ENCODE assay signal across 11 cellular contexts in the genomic region with DNA sequence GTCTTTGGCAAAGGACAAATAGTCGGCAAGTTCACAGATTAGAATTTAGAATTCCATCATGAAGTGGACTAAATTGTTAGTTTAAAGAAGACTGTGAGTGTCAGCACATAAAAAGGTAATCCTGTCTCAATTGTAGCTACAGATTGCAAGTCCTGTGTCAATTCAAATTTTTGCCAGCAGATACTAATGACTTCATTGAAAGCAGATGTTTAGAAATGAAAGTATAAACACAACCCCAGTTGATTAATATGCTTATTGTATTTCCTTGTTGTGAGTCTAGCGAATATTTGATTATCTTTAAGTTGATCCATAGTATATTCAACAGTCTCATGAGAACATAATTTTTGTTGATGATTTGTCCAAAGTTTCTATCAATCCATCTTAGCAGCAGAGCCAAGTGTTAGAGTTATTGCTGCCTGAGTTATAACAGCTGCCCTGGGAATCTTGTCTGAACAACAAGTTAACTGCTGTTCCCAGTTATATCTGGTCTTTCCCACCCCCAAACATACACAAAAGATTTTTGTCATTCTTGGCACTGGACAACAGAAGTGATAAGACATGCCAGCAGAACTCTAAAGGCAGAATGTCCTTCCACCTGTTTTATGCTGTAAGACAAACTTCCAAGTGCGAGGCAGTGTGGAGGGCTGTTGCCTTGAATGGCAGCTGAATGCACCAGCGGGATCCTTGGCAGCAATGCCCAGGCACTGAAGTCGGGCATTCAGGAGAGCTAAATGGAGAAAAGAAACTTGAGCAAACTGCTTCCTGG. TPM values are rescaled to one million over a fixed set of nuclear protein-coding genes. Genes with fewer than 3 reads are reported as not detected.
DNase-seq lines count a peak whose midpoint lies in the region; ATAC-seq and TF ChIP-seq lines count a peak whose summit lies in the region.
"Had no signal": no experiment of that assay in that cellular context is flagged by ENCODE, and none has a peak within 500 bp of the region (broad histone marks: within the 10 kb centered on the region; RNA-seq: fewer than 3 reads in every experiment).

No MANE protein-coding gene starts in this region.

- H3K9me2 ChIP-seq in MM.1S (replicated peaks; ENCODE audit: insufficient read depth, low read length), result no peaks in the 10 kb centered on the region

- H3K27me3 ChIP-seq in MM.1S (replicated peaks; ENCODE audit: insufficient read depth, low read length), result no peaks in the 10 kb centered on the region

- peaks cover 9% of the 10 kb centered on the region for H3K4me1 Mint-ChIP-seq in activated CD8-positive, alpha-beta T cell treated with anti-CD3 and anti-CD28 coated beads for 36 hours (ENCODE audit: low read depth)

- no peak overlapping the region for H3K27ac ChIP-seq in MM.1S (ENCODE audit: low read length)
- H3K27ac ChIP-seq in coronary artery, result peak overlapping the region; percentile 74
- H3K27ac ChIP-seq in temporal lobe (ENCODE audit: low read depth, low read length), result peak overlapping the region; percentile 95

- no peak overlapping the region for H2AFZ ChIP-seq in MM.1S (ENCODE audit: low read length)

- no peaks in the 10 kb centered on the region for H3K36me3 Mint-ChIP-seq in activated CD8-positive, alpha-beta T cell treated with anti-CD3 and anti-CD28 coated beads for 36 hours (ENCODE audit: low read depth)

- H3K4me1 ChIP-seq in MM.1S (ENCODE audit: low read length), result 0 out of 2 replicates have a peak, but pooled peaks cover 9% of the 10 kb centered on the region

- no peak overlapping the region for H3K9ac ChIP-seq in MM.1S (ENCODE audit: low read length)

- H3K79me2 ChIP-seq in MM.1S (ENCODE audit: low read length), result no peaks in the 10 kb centered on the region

- intact Hi-C loops in activated CD8-positive, alpha-beta T cell treated with anti-CD3 and anti-CD28 coated beads for 36 hours (cut with micrococcal nuclease), result no loop called here

- no peak for TF ChIP-seq CTCF in MM.1S (IDR thresholded peaks at IDR 0.05; ENCODE audit: low read length)
- TF ChIP-seq CTCF in coronary artery (IDR thresholded peaks at IDR 0.05), result no peak
- TF ChIP-seq CTCF in activated CD8-positive, alpha-beta T cell treated with anti-CD3 and anti-CD28 coated beads for 36 hours (IDR thresholded peaks at IDR 0.05), result no peak

- H3K9me3 Mint-ChIP-seq in activated CD8-positive, alpha-beta T cell treated with anti-CD3 and anti-CD28 coated beads for 36 hours, result no peaks in the 10 kb centered on the region

- no peaks in the 10 kb centered on the region for H3F3A ChIP-seq in MM.1S (ENCODE audit: insufficient read depth, low read length)

- ATAC-seq in GM21717 (IDR thresholded peaks at IDR 0.05; ENCODE audit: unreplicated experiment), result no peak
- ATAC-seq in activated CD8-positive, alpha-beta T cell treated with anti-CD3 and anti-CD28 coated beads for 36 hours, result no peak
- no peak for ATAC-seq in GM21786 (IDR thresholded peaks at IDR 0.05; ENCODE audit: unreplicated experiment)
- ATAC-seq: naive thymus-derived CD4-positive, alpha-beta T cell had no signal

- POLR2A ChIA-PET in activated CD8-positive, alpha-beta T cell treated with anti-CD3 and anti-CD28 coated beads for 36 hours (lab: Charles Lee), result no interaction called here

- H3K4me2 ChIP-seq in MM.1S (ENCODE audit: low read depth, low read length), result peak overlapping the region; percentile 1; the same call in 1 of the 2 replicates

- DNase-seq in MM.1S (no peak), coronary artery (ENCODE audit: low spot score) (peak; percentile 80), medulla oblongata (ENCODE audit: extremely low spot score) (peak; percentile 86), retina (no peak)
- DNase-seq in activated CD8-positive, alpha-beta T cell treated with anti-CD3 and anti-CD28 coated beads for 36 hours, result no peak
- DNase-seq: activated CD4-positive, alpha-beta T cell treated with anti-CD3 and anti-CD28 coated beads, Interleukin-2, amount 50 U/mL, for 1 hour; GF-D8; naive thymus-derived CD4-positive, alpha-beta T cell had no signal

- no peak overlapping the region for H3K4me3 ChIP-seq in MM.1S (ENCODE audit: low read length)
- H3K4me3 ChIP-seq in coronary artery, result peak overlapping the region; percentile 54

- no peak overlapping the region for H3K4me3 Mint-ChIP-seq in activated CD8-positive, alpha-beta T cell treated with anti-CD3 and anti-CD28 coated beads for 36 hours
- H3K4me3 Mint-ChIP-seq: naive thymus-derived CD4-positive, alpha-beta T cell had no signal

- H3K27ac Mint-ChIP-seq in activated CD8-positive, alpha-beta T cell treated with anti-CD3 and anti-CD28 coated beads for 36 hours, result no peak overlapping the region

- H3K9me3 ChIP-seq in MM.1S (replicated peaks; ENCODE audit: insufficient read depth, low read length), result no peaks in the 10 kb centered on the region

- H3K27me3 Mint-ChIP-seq in activated CD8-positive, alpha-beta T cell treated with anti-CD3 and anti-CD28 coated beads for 36 hours, result no peaks in the 10 kb centered on the region

- H3K36me3 ChIP-seq in MM.1S (replicated peaks; ENCODE audit: insufficient read depth, low read length), result no peaks in the 10 kb centered on the region

- CTCF ChIA-PET in activated CD8-positive, alpha-beta T cell treated with anti-CD3 and anti-CD28 coated beads for 36 hours (lab: Charles Lee), result interaction anchor here (0.6 to 1.3 kb wide), 2 partner anchors 16 to 30 kb away, joined by 3 read pairs; no protein-coding TSS in a partner anchor

- H4K20me1 ChIP-seq in MM.1S (ENCODE audit: insufficient read depth, low read length), result no peaks in the 10 kb centered on the region

RNA-seq across cellular contexts. Expression of a gene that starts 21.3 kb away (rescaled TPM):
- total RNA-seq in temporal lobe, result 16.7 TPM
- 10 to 100 TPM; 24.9 to 25.0 TPM for total RNA-seq in activated CD8-positive, alpha-beta T cell treated with anti-CD3 and anti-CD28 coated beads for 36 hours

Comparison
In these comparisons a context has a peak if more than half of its experiments do, and no peak if none do; other contexts are left out.
1. DNase-seq: peak in coronary artery (single experiment) and medulla oblongata (single experiment); none in MM.1S (single experiment), activated CD8-positive, alpha-beta T cell treated with anti-CD3 and anti-CD28 coated beads for 36 hours (single experiment) and retina (single experiment).